ENCODE assay signal across 9 cellular contexts in the genomic region with DNA sequence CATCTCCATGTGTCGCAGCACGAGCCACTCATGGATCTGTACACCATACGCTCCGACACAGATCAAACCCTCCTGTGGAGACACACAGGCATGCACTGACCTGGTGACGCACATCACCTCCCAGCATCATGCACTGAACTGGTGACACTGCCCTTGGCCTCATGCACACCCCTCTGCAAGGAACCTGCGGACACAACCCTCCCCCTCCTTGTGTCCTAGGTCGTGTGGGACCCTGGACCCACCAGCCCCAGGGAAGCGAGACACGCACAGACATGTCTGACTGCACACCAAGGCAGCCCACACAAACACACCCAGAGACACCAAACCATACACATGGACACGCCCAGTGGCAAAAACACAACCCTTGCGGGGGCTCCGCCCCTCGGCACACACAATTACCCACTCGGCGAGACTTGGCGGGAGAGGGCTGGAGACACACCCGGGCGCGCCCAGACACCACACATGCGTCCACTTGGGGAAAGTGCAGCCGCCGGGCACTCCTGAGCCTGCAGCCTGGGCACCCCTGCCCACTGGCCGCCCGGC. TPM values are rescaled to one million over a fixed set of nuclear protein-coding genes. Genes with fewer than 3 reads are reported as not detected.
DNase-seq lines count a peak whose midpoint lies in the region; ATAC-seq and TF ChIP-seq lines count a peak whose summit lies in the region.
"Had no signal": no experiment of that assay in that cellular context is flagged by ENCODE, and none has a peak within 500 bp of the region (broad histone marks: within the 10 kb centered on the region; RNA-seq: fewer than 3 reads in every experiment).

No MANE protein-coding gene starts in this region.

- peak overlapping the region; percentile 87 for H3K27ac Mint-ChIP-seq in activated CD8-positive, alpha-beta memory T cell treated with anti-CD3 and anti-CD28 coated beads, Interleukin-2, amount 10 ng/mL, durations not matched to agents 7 days and 5 days
- H3K27ac Mint-ChIP-seq in MCF 10A (ENCODE audit: low read depth, unreplicated experiment), result peak overlapping the region; percentile 94

- H3K4me1 Mint-ChIP-seq in activated CD8-positive, alpha-beta memory T cell treated with anti-CD3 and anti-CD28 coated beads, Interleukin-2, amount 10 ng/mL, durations not matched to agents 7 days and 5 days, result peaks cover 65% of the 10 kb centered on the region
- H3K4me1 Mint-ChIP-seq in MCF 10A (ENCODE audit: insufficient read depth, unreplicated experiment), result peaks cover 78% of the 10 kb centered on the region

- peak; percentile 57 for DNase-seq in activated CD8-positive, alpha-beta memory T cell treated with anti-CD3 and anti-CD28 coated beads, Interleukin-2, amount 10 ng/mL, durations not matched to agents 7 days and 5 days
- no peak for DNase-seq in activated CD8-positive, alpha-beta memory T cell treated with anti-CD3 and anti-CD28 coated beads for 24 hours
- DNase-seq in NCI-H748 treated with DMSO at 0.1 percent for 48 hours (lab: John Stamatoyannopoulos, UW), result peak; percentile 22
- DNase-seq in MCF 10A (ENCODE audit: unreplicated experiment), result peak; percentile 67
- peak; percentile 39 for DNase-seq in stimulated activated CD8-positive, alpha-beta memory T cell treated with anti-CD3 and anti-CD28 coated beads, Interleukin-4, amount 100 ng/mL, for 48 hours
- DNase-seq in NCI-H446 treated with DMSO at 0.1 percent for 48 hours (lab: John Stamatoyannopoulos, UW), result no peak
- DNase-seq: pancreas had no signal

- no peak for TF ChIP-seq CTCF in MCF 10A (IDR thresholded peaks at IDR 0.05; ENCODE audit: unreplicated experiment)

- H3K9me3 Mint-ChIP-seq in activated CD8-positive, alpha-beta memory T cell treated with anti-CD3 and anti-CD28 coated beads, Interleukin-2, amount 10 ng/mL, durations not matched to agents 7 days and 5 days (ENCODE audit: low read depth), result no peaks in the 10 kb centered on the region
- H3K9me3 Mint-ChIP-seq in MCF 10A (ENCODE audit: unreplicated experiment), result no peaks in the 10 kb centered on the region

- H3K27me3 Mint-ChIP-seq in activated CD8-positive, alpha-beta memory T cell treated with anti-CD3 and anti-CD28 coated beads, Interleukin-2, amount 10 ng/mL, durations not matched to agents 7 days and 5 days, result no peaks in the 10 kb centered on the region
- no peaks in the 10 kb centered on the region for H3K27me3 Mint-ChIP-seq in MCF 10A (ENCODE audit: insufficient read depth, unreplicated experiment)

- no peak for ATAC-seq in activated CD8-positive, alpha-beta memory T cell treated with anti-CD3 and anti-CD28 coated beads, Interleukin-2, amount 10 ng/mL, durations not matched to agents 7 days and 5 days
- ATAC-seq in HG03196 (IDR thresholded peaks at IDR 0.05; ENCODE audit: unreplicated experiment), result no peak
- no peak for ATAC-seq in GM21447 (IDR thresholded peaks at IDR 0.05; ENCODE audit: unreplicated experiment)

- intact Hi-C loops in MCF 10A (cut with micrococcal nuclease), result loop anchor here (5.0 kb wide), 1 partner anchor 185 kb away; the partner anchor contains the start of genes IRGQ and ZNF576

- H3K36me3 Mint-ChIP-seq in activated CD8-positive, alpha-beta memory T cell treated with anti-CD3 and anti-CD28 coated beads, Interleukin-2, amount 10 ng/mL, durations not matched to agents 7 days and 5 days, result peaks cover 5% of the 10 kb centered on the region
- peaks cover 4% of the 10 kb centered on the region for H3K36me3 Mint-ChIP-seq in MCF 10A (ENCODE audit: insufficient read depth, unreplicated experiment)

- CTCF ChIA-PET in activated CD8-positive, alpha-beta memory T cell treated with anti-CD3 and anti-CD28 coated beads, Interleukin-2, amount 10 ng/mL, durations not matched to agents 7 days and 5 days (lab: Charles Lee), result interaction anchor here (5.5 to 9.5 kb wide), 2 partner anchors 17 to 29 kb away, joined by 56 to 145 read pairs; partner anchors contain the start of gene SMG9
- CTCF ChIA-PET in MCF 10A (lab: Yijun Ruan, JAX), result interaction anchor here (1.0 kb wide), 1 partner anchor 38 kb away, joined by 5 read pairs; no protein-coding TSS in a partner anchor

- POLR2A ChIA-PET in MCF 10A (lab: Yijun Ruan, JAX), result interaction anchor here (1.3 to 11.0 kb wide), 2 partner anchors 24 to 114 kb away, joined by 5 to 409 read pairs; partner anchors contain the start of gene SMG9

- BruUV-seq in MCF 10A (replicated peaks; lab: Mats Ljungman, UMichigan), result no TSS peak

- H3K4me3 Mint-ChIP-seq in activated CD8-positive, alpha-beta memory T cell treated with anti-CD3 and anti-CD28 coated beads, Interleukin-2, amount 10 ng/mL, durations not matched to agents 7 days and 5 days, result peak overlapping the region; percentile 74
- peak overlapping the region; percentile 86 for H3K4me3 Mint-ChIP-seq in MCF 10A (ENCODE audit: unreplicated experiment)

RNA-seq across cellular contexts. Expression of gene KCNN4, which starts 2.0 kb away (rescaled TPM):
- total RNA-seq in activated CD8-positive, alpha-beta memory T cell treated with anti-CD3 and anti-CD28 coated beads, Interleukin-2, amount 10 ng/mL, durations not matched to agents 7 days and 5 days, result 10 to 100 TPM; 43.9 to 53.0 TPM
- 34.2 and 45.9 TPM in 2 replicates for total RNA-seq in MCF 10A (2022)

RNA-seq across cellular contexts. Expression of gene LYPD5, which starts 19.5 kb away (rescaled TPM):
- under 1 TPM; 0.40 to 0.58 TPM for total RNA-seq in activated CD8-positive, alpha-beta memory T cell treated with anti-CD3 and anti-CD28 coated beads, Interleukin-2, amount 10 ng/mL, durations not matched to agents 7 days and 5 days
- 0.21 and 0.47 TPM in 2 replicates for total RNA-seq in MCF 10A (2022)

RNA-seq across cellular contexts. Expression of gene SMG9, which starts 28.0 kb away (rescaled TPM):
- total RNA-seq in activated CD8-positive, alpha-beta memory T cell treated with anti-CD3 and anti-CD28 coated beads, Interleukin-2, amount 10 ng/mL, durations not matched to agents 7 days and 5 days, result 10 to 100 TPM; 62.3 to 74.7 TPM
- total RNA-seq in MCF 10A (2022), result 76.0 and 76.4 TPM in 2 replicates

RNA-seq across cellular contexts. Expression of gene ZNF283, which starts 44.4 kb away (rescaled TPM):
- 1 to 10 TPM; 5.2 to 6.5 TPM for total RNA-seq in activated CD8-positive, alpha-beta memory T cell treated with anti-CD3 and anti-CD28 coated beads, Interleukin-2, amount 10 ng/mL, durations not matched to agents 7 days and 5 days
- 14.7 and 15.4 TPM in 2 replicates for total RNA-seq in MCF 10A (2022)

Comparison
In these comparisons a context has a peak if more than half of its experiments do, and no peak if none do; other contexts are left out.
1. DNase-seq: peak in activated CD8-positive, alpha-beta memory T cell treated with anti-CD3 and anti-CD28 coated beads, Interleukin-2, amount 10 ng/mL, durations not matched to agents 7 days and 5 days (single experiment), NCI-H748 treated with DMSO at 0.1 percent for 48 hours (single experiment), MCF 10A (single experiment) and stimulated activated CD8-positive, alpha-beta memory T cell treated with anti-CD3 and anti-CD28 coated beads, Interleukin-4, amount 100 ng/mL, for 48 hours (single experiment); none in activated CD8-positive, alpha-beta memory T cell treated with anti-CD3 and anti-CD28 coated beads for 24 hours (single experiment) and NCI-H446 treated with DMSO at 0.1 percent for 48 hours (single experiment).